In genomic region chr11:44361883-44362282, GRCh38 we compare ENCODE assay signal across 20 cellular contexts. TPM values are rescaled to one million over a fixed set of nuclear protein-coding genes. Genes with fewer than 3 reads are reported as not detected.
"Had no signal": no experiment of that assay in that cellular context is flagged by ENCODE, and none has a peak within 500 bp of the region (broad histone marks: within the 10 kb centered on the region; RNA-seq: fewer than 3 reads in every experiment).

No MANE protein-coding gene starts in this region.

- H3K27me3 ChIP-seq: sigmoid colon had no signal

- H3K36me3 ChIP-seq: sigmoid colon, upper lobe of right lung had no signal

- ATAC-seq: activated naive CD4-positive, alpha-beta T cell treated with anti-CD3 and anti-CD28 coated beads, Interleukin-2, amount 50 U/mL, for 72 hours; foreskin keratinocyte; mucosa of descending colon; naive thymus-derived CD8-positive, alpha-beta T cell; T-helper 17 cell; upper lobe of right lung had no signal

- H3K9me3 ChIP-seq: mucosa of descending colon, sigmoid colon, upper lobe of right lung had no signal

- FAIRE-seq: islet of Langerhans, TTC549 had no signal

- DNase-seq: activated CD4-positive, alpha-beta T cell treated with anti-CD3 and anti-CD28 coated beads, Interleukin-2, amount 10 ng/mL, durations not matched to agents 7 days and 5 days; activated CD4-positive, CD25-positive, alpha-beta regulatory T cell; amygdala; dermis blood vessel endothelial cell; foreskin keratinocyte; mucosa of descending colon; naive thymus-derived CD8-positive, alpha-beta T cell; occipital lobe; sigmoid colon; stimulated activated CD4-positive, alpha-beta T cell treated with anti-CD3 and anti-CD28 coated beads, Interleukin-2, amount 100 ng/mL, for 48 hours; stimulated activated naive CD4-positive, alpha-beta T cell treated with Interleukin-2 at 50 U/mL for 16 hours; T-helper 17 cell; upper lobe of right lung had no signal

- H3K27ac ChIP-seq: foreskin keratinocyte, sigmoid colon, upper lobe of right lung had no signal

- H3K4me1 ChIP-seq: foreskin keratinocyte, sigmoid colon, upper lobe of right lung had no signal

- H3K4me3 ChIP-seq: mucosa of descending colon, sigmoid colon, upper lobe of right lung had no signal

RNA-seq across cellular contexts. Expression of gene ALX4, which starts 51.9 kb away (rescaled TPM):
- total RNA-seq: activated CD4-positive, alpha-beta T cell treated with anti-CD3 and anti-CD28 coated beads, Interleukin-2, amount 10 ng/mL, durations not matched to agents 7 days and 5 days; activated naive CD4-positive, alpha-beta T cell treated with anti-CD3 and anti-CD28 coated beads, Interleukin-2, amount 50 U/mL, for 72 hours; activated T-helper 2 cell treated with anti-CD3 and anti-CD28 coated beads, Interferon-gamma antibody, Interleukin-2, Interleukin-4, amounts not matched to agents 10 μg/mL and 5 μg/mL and 100 μg/mL, durations not matched to agents 14 hours and 24 hours and 36 hours; dermis blood vessel endothelial cell; epithelial cell of proximal tubule; foreskin keratinocyte; lung microvascular endothelial cell; mucosa of descending colon; naive thymus-derived CD8-positive, alpha-beta T cell; pulmonary artery endothelial cell; sigmoid colon; T-helper 17 cell; upper lobe of right lung had no signal
- polyA plus RNA-seq: foreskin keratinocyte; naive thymus-derived CD8-positive, alpha-beta T cell; sigmoid colon had no signal
